In the genomic region with DNA sequence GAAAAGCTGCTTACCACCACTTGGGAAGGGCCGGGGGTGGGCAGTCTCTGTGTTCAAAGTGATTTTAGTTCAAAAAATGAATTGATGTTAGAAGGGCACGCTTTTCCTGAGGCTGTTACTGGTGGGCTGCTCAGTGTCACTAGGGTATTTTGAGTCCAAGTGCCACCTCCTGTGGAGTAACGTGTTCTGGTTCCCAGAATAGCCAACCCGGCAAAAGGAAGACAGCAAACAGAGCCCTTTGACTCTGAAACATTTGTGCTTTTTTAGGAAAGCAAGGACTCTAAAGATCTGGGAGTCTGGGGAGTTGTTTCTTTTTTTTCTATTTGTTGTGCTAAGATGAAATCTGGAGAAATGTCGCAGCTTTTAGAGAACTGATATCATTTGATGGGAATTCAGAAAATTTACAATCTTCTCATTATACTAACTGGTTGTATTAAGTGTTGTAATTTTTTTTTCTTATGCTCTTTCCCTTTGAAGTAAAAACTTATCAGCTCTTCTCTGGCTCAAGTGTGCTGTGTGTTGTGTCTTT, we compare ENCODE assay signal across 18 cellular contexts.
DNase-seq lines count a peak whose midpoint lies in the region; ATAC-seq and TF ChIP-seq lines count a peak whose summit lies in the region.
"Had no signal": no experiment of that assay in that cellular context is flagged by ENCODE, and none has a peak within 500 bp of the region (broad histone marks: within the 10 kb centered on the region; RNA-seq: fewer than 3 reads in every experiment).

No MANE protein-coding gene starts in this region.

- H2AFZ ChIP-seq in IMR-90 (replicated peaks; ENCODE audit: low read length, poor library complexity) = no peak overlapping the region

- no peak overlapping the region for H3K14ac ChIP-seq in IMR-90 (replicated peaks; ENCODE audit: low read depth, low read length)

- TF ChIP-seq RAD21 in IMR-90 (IDR thresholded peaks at IDR 0.05; ENCODE audit: low read length) = no peak

- H3K18ac ChIP-seq in IMR-90 (ENCODE audit: low read depth, low read length) = no peak overlapping the region

- H2BK20ac ChIP-seq in IMR-90 (ENCODE audit: low read depth, low read length) = no peak overlapping the region

- H3K56ac ChIP-seq in IMR-90 (ENCODE audit: extremely low read depth, insufficient read depth, low read length) = no peak overlapping the region

- TF ChIP-seq CTCF in IMR-90 (conservative IDR thresholded peaks at IDR 0.05; ENCODE audit: low read depth, low read length) = no peak
- TF ChIP-seq CTCF in chondrocyte (IDR thresholded peaks at IDR 0.05) = no peak
- no peak for TF ChIP-seq CTCF in omental fat pad (IDR thresholded peaks at IDR 0.05)
- TF ChIP-seq CTCF in prostate gland (IDR thresholded peaks at IDR 0.05) = no peak

- H3K4me3 ChIP-seq in IMR-90 (ENCODE audit: insufficient read depth, low read depth, low read length) (no peak overlapping the region), subcutaneous abdominal adipose tissue (ENCODE audit: low read depth in 1 of 5, low read length in 5 of 5) (peak overlapping the region in 3 of 5 donors; percentile 15 to 21 (median 17)), prostate gland (no peak overlapping the region)

- no peak overlapping the region for H2AK5ac ChIP-seq in IMR-90 (ENCODE audit: low read depth, low read length)

- no peak overlapping the region for H3K23ac ChIP-seq in IMR-90 (ENCODE audit: low read depth, low read length)

- no peaks in the 10 kb centered on the region for H3K9me3 Mint-ChIP-seq in chondrocyte (ENCODE audit: low read depth)
- no peaks in the 10 kb centered on the region for H3K9me3 Mint-ChIP-seq in activated CD4-positive, alpha-beta memory T cell treated with anti-CD3 and anti-CD28 coated beads, Interleukin-2, amount 10 ng/mL, durations not matched to agents 7 days and 5 days

- 47% methylated on average over 3 of the region's 5 CpGs; no CpG with 5 or more reads in 1 of the 2 experiments for WGBS in IMR-90 (ENCODE audit: extremely low coverage in 2 of 2, insufficient read length in 1 of 2), 2 experiments
- 38% methylated on average over 5 of the region's 5 CpGs for WGBS in prostate gland

- H4K20me1 ChIP-seq in IMR-90 (ENCODE audit: insufficient read depth, low read length) = no peaks in the 10 kb centered on the region

- DNase-seq in IMR-90 (no peak), chondrocyte (ENCODE audit: low spot score) (no peak), omental fat pad (ENCODE audit: low spot score) (no peak), prostate gland (ENCODE audit: low spot score) (no peak)
- no peak for DNase-seq in stimulated activated CD4-positive, alpha-beta T cell treated with anti-CD3 and anti-CD28 coated beads, Interleukin-12 subunit alpha, Interleukin-12 subunit beta, amount 100 ng/mL, for 4 hours
- no peak for DNase-seq in activated CD4-positive, alpha-beta memory T cell treated with anti-CD3 and anti-CD28 coated beads, Interleukin-2, amount 10 ng/mL, durations not matched to agents 7 days and 5 days
- DNase-seq: BE2C, HCEC 1CT, Kasumi-1, NCI-H1694, NCI-H2081, NCI-H2171 treated with DMSO at 0.1 percent for 48 hours, NCI-H524 treated with DMSO at 0.1 percent for 48 hours, NCI-H82, SIG-M5 had no signal

- no peak overlapping the region for H4K91ac ChIP-seq in IMR-90 (ENCODE audit: insufficient read depth, low read depth, low read length)

- H4K5ac ChIP-seq in IMR-90 (ENCODE audit: low read depth, low read length) = no peak overlapping the region

- H3K4ac ChIP-seq in IMR-90 (ENCODE audit: low read depth, low read length) = no peak overlapping the region

- no peaks in the 10 kb centered on the region for H3K27me3 Mint-ChIP-seq in chondrocyte (ENCODE audit: low read depth)
- H3K27me3 Mint-ChIP-seq in activated CD4-positive, alpha-beta memory T cell treated with anti-CD3 and anti-CD28 coated beads, Interleukin-2, amount 10 ng/mL, durations not matched to agents 7 days and 5 days = peaks cover 4% of the 10 kb centered on the region

- POLR2A ChIA-PET in IMR-90 (lab: Charles Lee; ENCODE audit: unreplicated experiment) = interaction anchor here (0.6 kb wide), 2 partner anchors 42 to 109 kb away, joined by 7 to 11 read pairs; no protein-coding TSS in a partner anchor
- POLR2A ChIA-PET in activated CD4-positive, alpha-beta memory T cell treated with anti-CD3 and anti-CD28 coated beads, Interleukin-2, amount 10 ng/mL, durations not matched to agents 7 days and 5 days (lab: Charles Lee) = no interaction called here

- ATAC-seq in IMR-90 (ENCODE audit: low read depth) (peak; percentile 14; the same call in 1 of the 2 replicates), omental fat pad (ENCODE audit: low FRiP score) (peak; percentile 13), GM21723 (IDR thresholded peaks at IDR 0.05; ENCODE audit: unreplicated experiment) (no peak)
- ATAC-seq: Panc1 had no signal

- no peak overlapping the region for H2BK15ac ChIP-seq in IMR-90 (ENCODE audit: low read depth, low read length)

- H3K36me3 ChIP-seq in IMR-90 (ENCODE audit: control insufficient read depth, insufficient read depth, low read length) (no peaks in the 10 kb centered on the region), subcutaneous abdominal adipose tissue (ENCODE audit: control insufficient read depth in 5 of 5, insufficient read depth in 5 of 5, low read length in 5 of 5) (no peaks in the 10 kb centered on the region), prostate gland (no peaks in the 10 kb centered on the region)
- H3K36me3 ChIP-seq: BE2C had no signal

- H3K9ac ChIP-seq in IMR-90 (ENCODE audit: low read depth, low read length) (peak overlapping the region; percentile 31; the same call in 1 of the 2 replicates), subcutaneous abdominal adipose tissue (ENCODE audit: low read length in 5 of 5) (peak overlapping the region in 2 of 5 donors; percentile 28 to 65)

- no peaks in the 10 kb centered on the region for H3K36me3 Mint-ChIP-seq in chondrocyte (ENCODE audit: low read depth)
- no peaks in the 10 kb centered on the region for H3K36me3 Mint-ChIP-seq in activated CD4-positive, alpha-beta memory T cell treated with anti-CD3 and anti-CD28 coated beads, Interleukin-2, amount 10 ng/mL, durations not matched to agents 7 days and 5 days (ENCODE audit: low read depth)

- no peaks in the 10 kb centered on the region; the same call in 1 of the 2 replicates for H3K9me1 ChIP-seq in IMR-90 (ENCODE audit: insufficient read depth, low read length)

- H3K4me2 ChIP-seq in IMR-90 (ENCODE audit: low read depth, low read length) = peak overlapping the region; percentile 31; the same call in 1 of the 2 replicates

- peak overlapping the region; percentile 10 for H3K4me3 Mint-ChIP-seq in chondrocyte (ENCODE audit: unreplicated experiment)
- no peak overlapping the region for H3K4me3 Mint-ChIP-seq in activated CD4-positive, alpha-beta memory T cell treated with anti-CD3 and anti-CD28 coated beads, Interleukin-2, amount 10 ng/mL, durations not matched to agents 7 days and 5 days

- H2BK5ac ChIP-seq in IMR-90 (ENCODE audit: low read depth, low read length, poor library complexity, severe bottlenecking) = no peak overlapping the region

- intact Hi-C loops in IMR-90 (cut with micrococcal nuclease) (no loop called here), prostate gland (cut with DNase I) (no loop called here)

- H2BK120ac ChIP-seq in IMR-90 (ENCODE audit: low read depth, low read length) = no peak overlapping the region

- CTCF ChIA-PET in IMR-90 (lab: Yijun Ruan, JAX) = no interaction called here
- CTCF ChIA-PET in activated CD4-positive, alpha-beta memory T cell treated with anti-CD3 and anti-CD28 coated beads, Interleukin-2, amount 10 ng/mL, durations not matched to agents 7 days and 5 days (lab: Charles Lee) = no interaction called here

- in situ Hi-C loops in IMR-90 (cut with MboI; ENCODE audit: low sequenced_read_pairs) = no loop called here

- TF ChIP-seq POLR2A in IMR-90 (IDR thresholded peaks at IDR 0.05; ENCODE audit: low read depth, low read length) (no peak), prostate gland (IDR thresholded peaks at IDR 0.05) (no peak)

- no peak overlapping the region for H4K8ac ChIP-seq in IMR-90 (ENCODE audit: low read depth in 2 of 2, low read length in 2 of 2)

- no peaks in the 10 kb centered on the region for H3K79me1 ChIP-seq in IMR-90 (ENCODE audit: low read depth in 1 of 2, low read length in 2 of 2)

- H3K4me1 ChIP-seq in IMR-90 (ENCODE audit: control insufficient read depth, insufficient read depth, low read length) (peaks cover 2% of the 10 kb centered on the region), subcutaneous abdominal adipose tissue (ENCODE audit: control insufficient read depth in 5 of 5, insufficient read depth in 5 of 5, low read length in 5 of 5) (peaks cover 2 to 38% (median 21%) of the 10 kb centered on the region in 5 donors), prostate gland (replicated peaks) (peaks cover 2% of the 10 kb centered on the region)
- H3K4me1 ChIP-seq: BE2C had no signal

- dilution Hi-C loops in IMR-90 (cut with HindIII; ENCODE audit: low sequenced_read_pairs, unreplicated experiment) = no loop called here

- H3K27ac ChIP-seq in IMR-90 (ENCODE audit: insufficient read depth, low read length) = no peak overlapping the region
- H3K27ac ChIP-seq in subcutaneous abdominal adipose tissue (ENCODE audit: low read depth, low read length) = peak overlapping the region; percentile 73
- no peak overlapping the region for H3K27ac ChIP-seq in prostate gland

- BruUV-seq in IMR-90 (replicated peaks; lab: Mats Ljungman, UMichigan) = no TSS peak

- no peak overlapping the region for H2AK9ac ChIP-seq in IMR-90 (replicated peaks; ENCODE audit: low read depth, low read length, poor library complexity)

- no peaks in the 10 kb centered on the region for H3K9me3 ChIP-seq in IMR-90 (ENCODE audit: control insufficient read depth, insufficient read depth, low read length)
- H3K9me3 ChIP-seq in subcutaneous abdominal adipose tissue (ENCODE audit: control insufficient read depth in 5 of 5, low read length in 5 of 5) = no peaks in the 10 kb centered on the region
- H3K9me3 ChIP-seq in prostate gland = no peaks in the 10 kb centered on the region
- H3K9me3 ChIP-seq: BE2C had no signal

- no peaks in the 10 kb centered on the region for H3K27me3 ChIP-seq in IMR-90 (ENCODE audit: control insufficient read depth, insufficient read depth, low read length)
- no peaks in the 10 kb centered on the region for H3K27me3 ChIP-seq in subcutaneous abdominal adipose tissue (ENCODE audit: control insufficient read depth in 5 of 5, insufficient read depth in 4 of 5, low read length in 5 of 5)
- H3K27me3 ChIP-seq in prostate gland (replicated peaks; ENCODE audit: insufficient read depth) = no peaks in the 10 kb centered on the region

- peak overlapping the region; percentile 88 for H3K27ac Mint-ChIP-seq in chondrocyte (ENCODE audit: unreplicated experiment)
- H3K27ac Mint-ChIP-seq in activated CD4-positive, alpha-beta memory T cell treated with anti-CD3 and anti-CD28 coated beads, Interleukin-2, amount 10 ng/mL, durations not matched to agents 7 days and 5 days = no peak overlapping the region

- H3K4me1 Mint-ChIP-seq in chondrocyte (ENCODE audit: low read depth) = peaks cover 25% of the 10 kb centered on the region
- H3K4me1 Mint-ChIP-seq in activated CD4-positive, alpha-beta memory T cell treated with anti-CD3 and anti-CD28 coated beads, Interleukin-2, amount 10 ng/mL, durations not matched to agents 7 days and 5 days = no peaks in the 10 kb centered on the region

Comparison
In these comparisons a context has a peak if more than half of its experiments do, and no peak if none do; other contexts are left out.
1. H3K4me3 ChIP-seq: peak in subcutaneous abdominal adipose tissue (3 of 5); none in IMR-90 (single experiment) and prostate gland (0 of 2).